ENCODE assay signal across 1 cellular context in genomic region chr4:68076194-68076593, GRCh38.
TF ChIP-seq lines count a peak whose summit lies in the region.

No MANE protein-coding gene starts in this region.

TF ChIP-seq in K562, 482 proteins besides CTCF, POLR2A, EP300 and RAD21:
- TF ChIP-seq ZNF253 (CRISPR knock-in tag; conservative IDR thresholded peaks at IDR 0.05) = no peak
- TF ChIP-seq MECOM (CRISPR knock-in tag; IDR thresholded peaks at IDR 0.05) = no peak
- no peak for TF ChIP-seq BRF1 (IDR thresholded peaks at IDR 0.05; ENCODE audit: borderline replicate concordance, extremely low read depth, insufficient read length)
- TF ChIP-seq HDAC6 (IDR thresholded peaks at IDR 0.05; ENCODE audit: low read depth, low read length) = no peak
- no peak for TF ChIP-seq SRF (CRISPR knock-in tag; IDR thresholded peaks at IDR 0.05)
TF ChIP-seq in K562: peak in this region for 0.
